In the genomic region with DNA sequence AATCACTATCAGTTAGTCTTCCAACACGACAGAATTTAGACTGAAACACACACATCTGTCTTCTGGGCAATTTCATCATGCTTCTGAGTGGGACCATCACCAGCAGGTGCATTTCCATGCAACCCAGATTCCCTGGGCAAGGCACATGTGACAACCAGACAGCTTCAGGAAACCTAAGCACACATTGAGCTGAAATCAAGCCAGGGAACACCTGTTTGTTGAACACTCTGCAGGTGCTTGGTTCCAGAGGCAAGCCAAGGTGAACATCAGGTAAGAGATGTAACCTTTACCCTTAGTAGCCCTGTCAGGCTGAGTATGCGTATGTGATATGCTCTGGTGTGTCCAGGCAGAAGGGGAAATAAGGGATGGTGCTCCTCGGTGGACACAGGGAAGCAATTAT, we compare ENCODE assay signal across 17 cellular contexts.
"Had no signal": no experiment of that assay in that cellular context is flagged by ENCODE, and none has a peak within 500 bp of the region (broad histone marks: within the 10 kb centered on the region; RNA-seq: fewer than 3 reads in every experiment).

No MANE protein-coding gene starts in this region.

- H3K9me3 Mint-ChIP-seq: activated CD4-positive, alpha-beta memory T cell treated with anti-CD3 and anti-CD28 coated beads, Interleukin-2, amount 10 ng/mL, durations not matched to agents 7 days and 5 days; activated naive CD4-positive, alpha-beta T cell treated with anti-CD3 and anti-CD28 coated beads for 36 hours; activated T-helper 17 cell treated with anti-CD3 and anti-CD28 coated beads, Interleukin-2, amount 50 U/mL, for 72 hours; naive thymus-derived CD4-positive, alpha-beta T cell; WTC11 had no signal

- ATAC-seq: activated CD4-positive, alpha-beta T cell treated with anti-CD3 and anti-CD28 coated beads for 36 hours; activated T-helper 17 cell treated with anti-CD3 and anti-CD28 coated beads, Interleukin-2, amount 50 U/mL, for 72 hours; left cardiac atrium; naive thymus-derived CD4-positive, alpha-beta T cell; stimulated activated naive CD8-positive, alpha-beta T cell treated with anti-CD3 and anti-CD28 coated beads, Interleukin-15, Interleukin-2, amounts not matched to agents 100 U/mL and 50 U/mL, for 24 hours; WTC11 had no signal

- DNase-seq: activated CD4-positive, alpha-beta memory T cell treated with anti-CD3 and anti-CD28 coated beads, Interleukin-2, amount 10 ng/mL, durations not matched to agents 7 days and 5 days; activated CD4-positive, alpha-beta T cell treated with anti-CD3 and anti-CD28 coated beads for 36 hours; activated naive CD4-positive, alpha-beta T cell treated with anti-CD3 and anti-CD28 coated beads for 36 hours; activated T-cell treated with anti-CD3 and anti-CD28 coated beads, Interleukin-2, amount 50 U/mL, for 1 hour; brain microvascular endothelial cell; central memory CD4-positive, alpha-beta T cell; erythroblast; foreskin melanocyte; glutamatergic neuron; hippocampal formation; left cardiac atrium; mesenchymal stem cell; naive thymus-derived CD4-positive, alpha-beta T cell; stimulated activated naive CD8-positive, alpha-beta T cell treated with anti-CD3 and anti-CD28 coated beads, Interleukin-15, Interleukin-2, amounts not matched to agents 100 U/mL and 50 U/mL, for 24 hours; uterus had no signal

- H3K4me3 Mint-ChIP-seq: activated CD4-positive, alpha-beta memory T cell treated with anti-CD3 and anti-CD28 coated beads, Interleukin-2, amount 10 ng/mL, durations not matched to agents 7 days and 5 days; activated CD4-positive, alpha-beta T cell treated with anti-CD3 and anti-CD28 coated beads for 36 hours; activated naive CD4-positive, alpha-beta T cell treated with anti-CD3 and anti-CD28 coated beads for 36 hours; activated T-helper 17 cell treated with anti-CD3 and anti-CD28 coated beads, Interleukin-2, amount 50 U/mL, for 72 hours; WTC11 had no signal

- H3K27me3 Mint-ChIP-seq: activated CD4-positive, alpha-beta memory T cell treated with anti-CD3 and anti-CD28 coated beads, Interleukin-2, amount 10 ng/mL, durations not matched to agents 7 days and 5 days; activated CD4-positive, alpha-beta T cell treated with anti-CD3 and anti-CD28 coated beads for 36 hours; activated T-helper 17 cell treated with anti-CD3 and anti-CD28 coated beads, Interleukin-2, amount 50 U/mL, for 72 hours had no signal

- H3K27ac Mint-ChIP-seq: activated CD4-positive, alpha-beta memory T cell treated with anti-CD3 and anti-CD28 coated beads, Interleukin-2, amount 10 ng/mL, durations not matched to agents 7 days and 5 days; activated CD4-positive, alpha-beta T cell treated with anti-CD3 and anti-CD28 coated beads for 36 hours; activated naive CD4-positive, alpha-beta T cell treated with anti-CD3 and anti-CD28 coated beads for 36 hours; activated T-helper 17 cell treated with anti-CD3 and anti-CD28 coated beads, Interleukin-2, amount 50 U/mL, for 72 hours; WTC11 had no signal
